Comparison of ENCODE assay signal across 19 cellular contexts in genomic region chr12:71958056-71958455, GRCh38. TPM values are rescaled to one million over a fixed set of nuclear protein-coding genes. Genes with fewer than 3 reads are reported as not detected.
A peak's percentile ranks its signal among the peaks of the same experiment; 100 is the strongest.
DNase-seq lines count a peak whose midpoint lies in the region; ATAC-seq, FAIRE-seq and TF ChIP-seq lines count a peak whose summit lies in the region.
"Had no signal": no experiment of that assay in that cellular context is flagged by ENCODE, and none has a peak within 500 bp of the region (broad histone marks: within the 10 kb centered on the region; RNA-seq: fewer than 3 reads in every experiment).

No MANE protein-coding gene starts in this region.

- no peaks in the 10 kb centered on the region for H3K9me2 ChIP-seq in Karpas-422 (replicated peaks; ENCODE audit: insufficient read depth, low read length)

- FAIRE-seq in H54 (lab: Jason Lieb, UNC) (peak; percentile 30), astrocyte (lab: Jason Lieb, UNC) (peak; percentile 65), HepG2 (lab: Jason Lieb, UNC) (no peak)
- FAIRE-seq: GM19239, RCC 7860 had no signal

- H2AFZ ChIP-seq in ACC112 (ENCODE audit: low read length, unreplicated experiment) = no peak overlapping the region
- no peak overlapping the region for H2AFZ ChIP-seq in astrocyte (ENCODE audit: low read depth, low read length)
- H2AFZ ChIP-seq in HepG2 (ENCODE audit: low read length) = no peak overlapping the region
- H2AFZ ChIP-seq in Karpas-422 (ENCODE audit: low read length) = no peak overlapping the region

- no peak overlapping the region for H3K9ac ChIP-seq in astrocyte (ENCODE audit: low read length)
- no peak overlapping the region for H3K9ac ChIP-seq in HepG2 (ENCODE audit: insufficient read depth, low read depth, low read length)
- no peak overlapping the region for H3K9ac ChIP-seq in Karpas-422 (ENCODE audit: low read length)

- no peaks in the 10 kb centered on the region for H3K36me3 Mint-ChIP-seq in astrocyte (ENCODE audit: low read depth, unreplicated experiment)
- H3K36me3 Mint-ChIP-seq: stimulated activated effector memory CD8-positive, alpha-beta T cell treated with anti-CD3 and anti-CD28 coated beads, Interleukin-12 subunit alpha, Interleukin-12 subunit beta, amount 100 ng/mL, for 72 hours had no signal

- BruUV-seq in HepG2 (replicated peaks; lab: Mats Ljungman, UMichigan) = no TSS peak

- no peak overlapping the region for H3K4me3 ChIP-seq in ACC112 (ENCODE audit: low read depth, low read length)
- H3K4me3 ChIP-seq in astrocyte (ENCODE audit: insufficient read depth, low read depth, low read length) = no peak overlapping the region
- H3K4me3 ChIP-seq in HepG2 (replicated peaks in 1 of 3; ENCODE audit: insufficient read depth in 1 of 3, low read depth in 2 of 3, low read length in 3 of 3) = no peak overlapping the region
- H3K4me3 ChIP-seq in Karpas-422 (ENCODE audit: low read length) = no peak overlapping the region

- peak overlapping the region; percentile 54; the same call in 1 of the 2 replicates for H3K27ac ChIP-seq in ACC112 (ENCODE audit: low read depth, low read length)
- no peak overlapping the region for H3K27ac ChIP-seq in astrocyte (ENCODE audit: low read depth, low read length)
- no peak overlapping the region for H3K27ac ChIP-seq in HepG2 (ENCODE audit: extremely low read length, insufficient read depth, low read length)
- H3K27ac ChIP-seq in Karpas-422 (ENCODE audit: low read length) = no peak overlapping the region

- no peak for TF ChIP-seq CTCF in astrocyte (IDR thresholded peaks at IDR 0.05; ENCODE audit: insufficient read depth, low read depth, low read length)
- TF ChIP-seq CTCF in HepG2 (CRISPR knock-in tag; IDR thresholded peaks at IDR 0.05) = no peak

- peak overlapping the region; percentile 96 for H3K27ac Mint-ChIP-seq in astrocyte (ENCODE audit: unreplicated experiment)
- H3K27ac Mint-ChIP-seq: activated T-helper 17 cell treated with anti-CD3 and anti-CD28 coated beads, Interleukin-2, amount 50 U/mL, for 72 hours; stimulated activated effector memory CD8-positive, alpha-beta T cell treated with anti-CD3 and anti-CD28 coated beads, Interleukin-12 subunit alpha, Interleukin-12 subunit beta, amount 100 ng/mL, for 72 hours had no signal

- H3K27me3 Mint-ChIP-seq in astrocyte (ENCODE audit: low read depth, unreplicated experiment) = no peaks in the 10 kb centered on the region

- H3K36me3 ChIP-seq in ACC112 (ENCODE audit: insufficient read depth, low read length) (no peaks in the 10 kb centered on the region), astrocyte (ENCODE audit: insufficient read depth, low read length) (no peaks in the 10 kb centered on the region), HepG2 (replicated peaks in 1 of 2; ENCODE audit: control insufficient read depth in 1 of 2, insufficient read depth in 2 of 2, low read length in 2 of 2) (no peaks in the 10 kb centered on the region), Karpas-422 (ENCODE audit: insufficient read depth, low read length) (no peaks in the 10 kb centered on the region)

- peaks cover 32% of the 10 kb centered on the region for H3K4me1 Mint-ChIP-seq in astrocyte (ENCODE audit: low read depth, unreplicated experiment)
- H3K4me1 Mint-ChIP-seq: activated T-helper 17 cell treated with anti-CD3 and anti-CD28 coated beads, Interleukin-2, amount 50 U/mL, for 72 hours; stimulated activated effector memory CD8-positive, alpha-beta T cell treated with anti-CD3 and anti-CD28 coated beads, Interleukin-12 subunit alpha, Interleukin-12 subunit beta, amount 100 ng/mL, for 72 hours had no signal

- TF ChIP-seq POLR2A in H54 (IDR thresholded peaks at IDR 0.05; ENCODE audit: low read depth, low read length) (no peak), HepG2 (IDR thresholded peaks at IDR 0.05; ENCODE audit: insufficient read depth in 1 of 2, low read depth in 2 of 2, low read length in 2 of 2) (no peak)

- H3K9me3 Mint-ChIP-seq in astrocyte (ENCODE audit: unreplicated experiment) = peaks cover 2% of the 10 kb centered on the region
- H3K9me3 Mint-ChIP-seq: activated T-helper 17 cell treated with anti-CD3 and anti-CD28 coated beads, Interleukin-2, amount 50 U/mL, for 72 hours; stimulated activated effector memory CD8-positive, alpha-beta T cell treated with anti-CD3 and anti-CD28 coated beads, Interleukin-12 subunit alpha, Interleukin-12 subunit beta, amount 100 ng/mL, for 72 hours had no signal

- H3K4me2 ChIP-seq in astrocyte (ENCODE audit: low read length) = peak overlapping the region; percentile 56
- H3K4me2 ChIP-seq in HepG2 (ENCODE audit: low read depth, low read length) = no peak overlapping the region
- H3K4me2 ChIP-seq in Karpas-422 (ENCODE audit: low read depth, low read length, poor library complexity, severe bottlenecking) = no peak overlapping the region

- TF ChIP-seq EP300 in HepG2 (IDR thresholded peaks at IDR 0.05; ENCODE audit: low read depth in 2 of 2, low read length in 2 of 2) (no peak), HepG2 (CRISPR knock-in tag; IDR thresholded peaks at IDR 0.05; ENCODE audit: borderline replicate concordance) (no peak)

- POLR2A ChIA-PET in HepG2 (lab: Yijun Ruan, JAX) = no interaction called here

- DNase-seq in H54 (ENCODE audit: insufficient read length, low spot score) = no peak
- DNase-seq in astrocyte (ENCODE audit: low read depth) = peak; percentile 53
- DNase-seq in HepG2 (ENCODE audit: low spot score) = peak; percentile 12
- no peak for DNase-seq in stimulated activated naive CD8-positive, alpha-beta T cell treated with anti-CD3 and anti-CD28 coated beads, Interleukin-15, Interleukin-2, amounts not matched to agents 100 U/mL and 50 U/mL, for 24 hours
- DNase-seq in posterior vena cava (ENCODE audit: low spot score) = no peak
- DNase-seq in NCI-H187 treated with DMSO at 0.1 percent for 48 hours (lab: John Stamatoyannopoulos, UW) = no peak
- DNase-seq in Karpas-422 = no peak
- DNase-seq: activated CD8-positive, alpha-beta memory T cell treated with anti-CD3 and anti-CD28 coated beads for 24 hours; NCI-H2107; NCI-H774; nucleus accumbens had no signal

- H3K9me3 ChIP-seq in astrocyte (ENCODE audit: insufficient read depth, low read depth, low read length) (no peaks in the 10 kb centered on the region), HepG2 (ENCODE audit: low read length) (no peaks in the 10 kb centered on the region), Karpas-422 (ENCODE audit: low read length) (no peaks in the 10 kb centered on the region)

- peak; percentile 55; the same call in 2 of the 3 replicates for ATAC-seq in HepG2
- no peak for ATAC-seq in stimulated activated naive CD8-positive, alpha-beta T cell treated with anti-CD3 and anti-CD28 coated beads, Interleukin-15, Interleukin-2, amounts not matched to agents 100 U/mL and 50 U/mL, for 24 hours
- ATAC-seq: activated T-helper 17 cell treated with anti-CD3 and anti-CD28 coated beads, Interleukin-2, amount 50 U/mL, for 72 hours; stimulated activated effector memory CD8-positive, alpha-beta T cell treated with anti-CD3 and anti-CD28 coated beads, Interleukin-12 subunit alpha, Interleukin-12 subunit beta, amount 100 ng/mL, for 72 hours had no signal

- no peak for TF ChIP-seq RAD21 in HepG2 (CRISPR knock-in tag; IDR thresholded peaks at IDR 0.05)

- CTCF ChIA-PET in HepG2 (lab: Yijun Ruan, JAX; ENCODE audit: low intra/inter-chr PET ratio, low total read pairs) = no interaction called here

- H3K79me2 ChIP-seq in ACC112 (ENCODE audit: control insufficient read depth, insufficient read depth, low read length, unreplicated experiment) (no peaks in the 10 kb centered on the region), astrocyte (ENCODE audit: insufficient read depth, low read length) (no peaks in the 10 kb centered on the region), HepG2 (ENCODE audit: insufficient read depth, low read length) (no peaks in the 10 kb centered on the region), Karpas-422 (ENCODE audit: low read length) (no peaks in the 10 kb centered on the region)

- 0% methylated on average over 2 of the region's 2 CpGs for WGBS in HepG2 (ENCODE audit: low lambda C conversion rate)

- intact Hi-C loops in HepG2 (cut with micrococcal nuclease; ENCODE audit: unreplicated experiment) = no loop called here
- intact Hi-C loops in posterior vena cava (cut with DNase I) = no loop called here

- no peaks in the 10 kb centered on the region for H3K27me3 ChIP-seq in ACC112 (ENCODE audit: insufficient read depth, low read length)
- no peaks in the 10 kb centered on the region for H3K27me3 ChIP-seq in astrocyte (ENCODE audit: insufficient read depth, low read length)
- H3K27me3 ChIP-seq in HepG2 (ENCODE audit: control insufficient read depth in 1 of 2, insufficient read depth in 2 of 2, low read length in 2 of 2) = no peaks in the 10 kb centered on the region
- H3K27me3 ChIP-seq in Karpas-422 (ENCODE audit: low read length) = no peaks in the 10 kb centered on the region

- no peak overlapping the region for H3K4me3 Mint-ChIP-seq in astrocyte (ENCODE audit: unreplicated experiment)
- H3K4me3 Mint-ChIP-seq: activated T-helper 17 cell treated with anti-CD3 and anti-CD28 coated beads, Interleukin-2, amount 50 U/mL, for 72 hours; stimulated activated effector memory CD8-positive, alpha-beta T cell treated with anti-CD3 and anti-CD28 coated beads, Interleukin-12 subunit alpha, Interleukin-12 subunit beta, amount 100 ng/mL, for 72 hours had no signal

- in situ Hi-C loops in HepG2 (cut with HindIII; ENCODE audit: extremely low pct_ligation_motif_present, low pct_unique_long_range_greater_than_20kb) = no loop called here

- H4K20me1 ChIP-seq in astrocyte (ENCODE audit: insufficient read depth, low read length) = no peaks in the 10 kb centered on the region
- no peaks in the 10 kb centered on the region for H4K20me1 ChIP-seq in HepG2 (ENCODE audit: insufficient read depth, low read length)
- H4K20me1 ChIP-seq in Karpas-422 (ENCODE audit: insufficient read depth, low read depth, low read length) = no peaks in the 10 kb centered on the region

- peaks cover 19% of the 10 kb centered on the region for H3K4me1 ChIP-seq in ACC112 (ENCODE audit: control insufficient read depth, insufficient read depth, low read length, unreplicated experiment)
- no peaks in the 10 kb centered on the region for H3K4me1 ChIP-seq in astrocyte (ENCODE audit: insufficient read depth, low read length)
- H3K4me1 ChIP-seq in HepG2 (ENCODE audit: insufficient read depth, low read length) = peaks cover 35% of the 10 kb centered on the region
- H3K4me1 ChIP-seq in Karpas-422 (ENCODE audit: low read length) = no peaks in the 10 kb centered on the region

RNA-seq across cellular contexts. Expression of gene TPH2, which starts 19.4 kb away (rescaled TPM):
- total RNA-seq in astrocyte (0.24 and 0.30 TPM in 2 replicates), HepG2 (2016; rRNA removed; fragmentation: Illumina TruSeq; extraction: Trizol) (not detected in 2 replicates), posterior vena cava (not detected)
- not detected in 2 replicates for total RNA-seq in HepG2 (2016; cell fraction: cytosol; rRNA removed; fragmentation: Illumina TruSeq; extraction: Trizol; ENCODE audit: low read depth)
- total RNA-seq in HepG2 (2016; cell fraction: insoluble cytoplasmic fraction; rRNA removed; fragmentation: Illumina TruSeq; extraction: Trizol) = not detected in 2 replicates
- total RNA-seq in HepG2 (2016; cell fraction: membrane; rRNA removed; fragmentation: Illumina TruSeq; extraction: Trizol) = not detected in 2 replicates
- not detected in 2 replicates for total RNA-seq in HepG2 (2016; cell fraction: nucleus; rRNA removed; fragmentation: Illumina TruSeq; extraction: Trizol)
- not detected in 2 replicates for polyA plus RNA-seq in HepG2 (2011; rRNA removed)
- not detected in 2 replicates for polyA plus RNA-seq in HepG2 (2011; cell fraction: cytosol; rRNA removed)
- not detected in 2 replicates for polyA plus RNA-seq in HepG2 (2011; cell fraction: nucleus; rRNA removed)
- not detected in 2 replicates for polyA plus RNA-seq in HepG2 (2012)
- polyA plus RNA-seq in HepG2 (2016; cell fraction: cytosol; fragmentation: Illumina TruSeq; extraction: Trizol; ENCODE audit: low read depth) = 0.14 TPM in 1 of 2 replicates, not detected in the other
- polyA plus RNA-seq in HepG2 (2016; cell fraction: insoluble cytoplasmic fraction; fragmentation: Illumina TruSeq; extraction: Trizol; ENCODE audit: low read depth) = not detected in 2 replicates
- not detected in 2 replicates for polyA plus RNA-seq in HepG2 (2016; cell fraction: membrane; fragmentation: Illumina TruSeq; extraction: Trizol; ENCODE audit: low read depth)
- not detected in 2 replicates for polyA plus RNA-seq in HepG2 (2016; cell fraction: nucleus; fragmentation: Illumina TruSeq; extraction: Trizol; ENCODE audit: insufficient read depth, low read depth)
- polyA minus RNA-seq in HepG2 (2011; rRNA and poly(A)+ RNA removed; ENCODE audit: low replicate concordance) = not detected in 2 replicates
- not detected in 2 replicates for polyA minus RNA-seq in HepG2 (2011; cell fraction: cytosol; rRNA and poly(A)+ RNA removed)
- polyA minus RNA-seq in HepG2 (2011; cell fraction: nucleus; rRNA and poly(A)+ RNA removed) = not detected in 2 replicates
- not detected in 2 replicates for total RNA-seq in Karpas-422 (2014; rRNA removed; shearing (Covaris generic); ENCODE audit: low replicate concordance)
- total RNA-seq: activated T-helper 17 cell treated with anti-CD3 and anti-CD28 coated beads, Interleukin-2, amount 50 U/mL, for 72 hours; mononuclear cell; ureter had no signal
- polyA plus RNA-seq: adipose tissue had no signal

Comparison
In these comparisons a context has a peak if more than half of its experiments do, and no peak if none do; other contexts are left out.
1. DNase-seq: peak in astrocyte (single experiment) and HepG2 (single experiment); none in H54 (single experiment), stimulated activated naive CD8-positive, alpha-beta T cell treated with anti-CD3 and anti-CD28 coated beads, Interleukin-15, Interleukin-2, amounts not matched to agents 100 U/mL and 50 U/mL, for 24 hours (single experiment), posterior vena cava (single experiment), NCI-H187 treated with DMSO at 0.1 percent for 48 hours (single experiment) and Karpas-422 (single experiment).